30 cellular contexts compared by ENCODE assay signal in genomic region chr17:13759936-13760335, GRCh38.
"Had no signal": no experiment of that assay in that cellular context is flagged by ENCODE, and none has a peak within 500 bp of the region (broad histone marks: within the 10 kb centered on the region; RNA-seq: fewer than 3 reads in every experiment).

No MANE protein-coding gene starts in this region.

- ATAC-seq: effector memory CD8-positive, alpha-beta T cell; gastrocnemius medialis had no signal

- H3K4me3 ChIP-seq: esophagus muscularis mucosa, gastrocnemius medialis, heart left ventricle had no signal

- H3K4me1 ChIP-seq: esophagus muscularis mucosa, gastrocnemius medialis, heart left ventricle had no signal

- DNase-seq: activated CD4-positive, alpha-beta memory T cell treated with anti-CD3 and anti-CD28 coated beads, Interleukin-2, amount 10 ng/mL, durations not matched to agents 7 days and 5 days; activated CD4-positive, alpha-beta T cell treated with anti-CD3 and anti-CD28 coated beads for 36 hours; activated CD4-positive, alpha-beta T cell treated with anti-CD3 and anti-CD28 coated beads, Interleukin-2, amount 10 ng/mL, durations not matched to agents 7 days and 5 days; activated CD4-positive, alpha-beta T cell treated with anti-CD3 and anti-CD28 coated beads, Interleukin-2, amount 50 U/mL, for 4 hours; activated CD4-positive, CD25-positive, alpha-beta regulatory T cell; activated CD4-positive, CD25-positive, alpha-beta regulatory T cell treated with anti-CD3 and anti-CD28 coated beads, Interleukin-2, amount 50 U/mL, for 72 hours; activated CD8-positive, alpha-beta memory T cell treated with anti-CD3 and anti-CD28 coated beads, Interleukin-2, amount 50 U/mL, for 48 hours; activated gamma-delta T cell; activated naive CD4-positive, alpha-beta T cell; activated naive CD4-positive, alpha-beta T cell treated with anti-CD3 and anti-CD28 coated beads, Interleukin-2, amount 50 U/mL, for 16 hours; activated T-cell treated with anti-CD3 and anti-CD28 coated beads for 4 hours; activated T-cell treated with anti-CD3 and anti-CD28 coated beads, Interleukin-2, amount 50 U/mL, for 24 hours; activated T-cell treated with anti-CD3 and anti-CD28 coated beads, Interleukin-2, amount 50 U/mL, for 72 hours; amniotic stem cell; anterior cingulate cortex; brain microvascular endothelial cell; caudate nucleus; cortex of kidney; dermis blood vessel endothelial cell; effector CD4-positive, alpha-beta T cell; effector memory CD8-positive, alpha-beta T cell; erythroblast; gastrocnemius medialis; glutamatergic neuron; heart left ventricle; hypothalamus; T-helper 2 cell had no signal

- H3K36me3 ChIP-seq: brain microvascular endothelial cell, esophagus muscularis mucosa, gastrocnemius medialis, heart left ventricle had no signal

- FAIRE-seq: astrocyte, colon had no signal

- H3K27ac ChIP-seq: brain microvascular endothelial cell, esophagus muscularis mucosa, gastrocnemius medialis, heart left ventricle had no signal

- H3K27me3 ChIP-seq: brain microvascular endothelial cell, esophagus muscularis mucosa, gastrocnemius medialis, heart left ventricle had no signal
